In genomic region chr16:25066426-25066746, GRCh38 we compare ENCODE assay signal across 1 cellular context.
TF ChIP-seq lines count a peak whose summit lies in the region.

No MANE protein-coding gene starts in this region.

TF ChIP-seq in K562, 482 proteins besides CTCF, POLR2A, EP300 and RAD21:
- TF ChIP-seq EP400 (IDR thresholded peaks at IDR 0.05) (0 out of 2 replicates have a peak, but pooled peaks have one; percentile 23), MGA (IDR thresholded peaks at IDR 0.05) (no peak; the same call in 1 of the 2 replicates), MXD1 (CRISPR knock-in tag; IDR thresholded peaks at IDR 0.05; ENCODE audit: borderline replicate concordance, poor library complexity, severe bottlenecking) (no peak), BRD4 (IDR thresholded peaks at IDR 0.05) (peak; percentile 87), TAF9B (IDR thresholded peaks at IDR 0.05; ENCODE audit: partially characterized antibody) (peak; percentile 11), ZNF282 (CRISPR knock-in tag; IDR thresholded peaks at IDR 0.05) (no peak), PHF20 (IDR thresholded peaks at IDR 0.05; ENCODE audit: partially characterized antibody) (peak; percentile 11), JUN (IDR thresholded peaks at IDR 0.05; ENCODE audit: borderline replicate concordance, low read depth, low read length) (no peak), JUN (CRISPR knock-in tag; IDR thresholded peaks at IDR 0.05; ENCODE audit: borderline replicate concordance) (no peak), ZNF780A (CRISPR knock-in tag; IDR thresholded peaks at IDR 0.05) (no peak), ATF3 (IDR thresholded peaks at IDR 0.05) (no peak), ATF3 (CRISPR knock-in tag; conservative IDR thresholded peaks at IDR 0.05) (no peak), ZNF280B (CRISPR knock-in tag; IDR thresholded peaks at IDR 0.05) (no peak), BMI1 (IDR thresholded peaks at IDR 0.05; ENCODE audit: low read length) (no peak), YY1 (IDR thresholded peaks at IDR 0.05; ENCODE audit: borderline replicate concordance in 1 of 3, control insufficient read depth in 1 of 3, extremely low read depth in 1 of 3, insufficient read depth in 3 of 3, insufficient read length in 1 of 3, insufficient replicate concordance in 2 of 3, low read depth in 1 of 3, low read length in 2 of 3) (peak in 1 of 3 experiments; percentile 17), ZNF592 (IDR thresholded peaks at IDR 0.05) (peak; percentile 45; the same call in 1 of the 2 replicates), CREB3L1 (IDR thresholded peaks at IDR 0.05; ENCODE audit: borderline replicate concordance, low read depth) (no peak), ZBTB12 (CRISPR knock-in tag; IDR thresholded peaks at IDR 0.05) (no peak), MYBL2 (IDR thresholded peaks at IDR 0.05; ENCODE audit: low read depth) (no peak), MYBL2 (CRISPR knock-in tag; IDR thresholded peaks at IDR 0.05; ENCODE audit: borderline replicate concordance) (no peak), RBFOX2 (IDR thresholded peaks at IDR 0.05; ENCODE audit: low read depth, low read length) (no peak; the same call in 1 of the 2 replicates), PHF8 (IDR thresholded peaks at IDR 0.05; ENCODE audit: borderline replicate concordance, low read length) (no peak)
